19 cellular contexts compared by ENCODE assay signal in the genomic region with DNA sequence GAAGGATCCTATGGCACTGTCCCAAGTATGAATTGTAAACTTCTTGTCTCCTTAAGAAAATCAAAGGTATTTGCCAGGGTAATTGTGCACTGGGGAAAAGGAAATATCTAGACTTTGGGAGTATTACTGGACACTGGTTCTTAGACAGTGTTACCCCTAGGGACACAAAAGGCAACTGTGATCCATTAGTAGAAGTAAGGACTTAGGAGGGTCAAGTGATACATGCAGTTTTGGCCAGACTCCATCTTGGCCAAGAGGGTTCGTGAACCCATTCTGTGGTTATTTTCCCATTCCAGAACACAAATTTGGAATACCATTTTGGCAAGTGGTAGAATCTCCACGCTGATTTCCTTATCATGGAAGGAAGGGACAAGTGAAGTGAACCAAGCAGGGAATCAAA.
"Had no signal": no experiment of that assay in that cellular context is flagged by ENCODE, and none has a peak within 500 bp of the region (broad histone marks: within the 10 kb centered on the region; RNA-seq: fewer than 3 reads in every experiment).

No MANE protein-coding gene starts in this region.

- H3K27ac ChIP-seq: cardiac muscle cell, parathyroid adenoma, sigmoid colon, vagina had no signal

- H3K9me3 ChIP-seq: sigmoid colon, vagina had no signal

- H3K4me1 ChIP-seq: parathyroid adenoma, sigmoid colon, vagina had no signal

- H2AFZ ChIP-seq: parathyroid adenoma had no signal

- H3K9ac ChIP-seq: parathyroid adenoma had no signal

- DNase-seq: activated naive CD4-positive, alpha-beta T cell; activated naive CD8-positive, alpha-beta T cell treated with anti-CD3 and anti-CD28 coated beads for 36 hours; activated T-cell treated with anti-CD3 and anti-CD28 coated beads, Interleukin-2, amount 50 U/mL, for 24 hours; amniotic stem cell; effector CD4-positive, alpha-beta T cell; erythroblast; mammary epithelial cell; nephron progenitor cell; sigmoid colon; stimulated activated CD4-positive, alpha-beta T cell treated with anti-CD3 and anti-CD28 coated beads, Interleukin-2, amount 100 ng/mL, for 48 hours; stimulated activated CD8-positive, alpha-beta memory T cell treated with anti-CD3 and anti-CD28 coated beads, Interleukin-4, amount 100 ng/mL, for 48 hours; stimulated activated naive B cell treated with anti-CD40 and anti-IgM and Interleukin-4, amounts not matched to agents 10 μg/mL and 1 μg/mL and 100 μg/mL, for 72 hours; T-helper 1 cell; trophoblast cell had no signal

- H3K4me3 ChIP-seq: cardiac muscle cell, sigmoid colon, vagina had no signal

- H3K27me3 ChIP-seq: cardiac muscle cell, sigmoid colon, vagina had no signal

- ATAC-seq: activated T-helper 17 cell treated with anti-CD3 and anti-CD28 coated beads, Interleukin-2, amount 50 U/mL, for 72 hours; left lobe of liver; stimulated activated naive B cell treated with anti-CD40 and anti-IgM and Interleukin-4, amounts not matched to agents 10 μg/mL and 1 μg/mL and 100 μg/mL, for 72 hours had no signal

- H3K79me2 ChIP-seq: parathyroid adenoma had no signal

- H3K36me3 ChIP-seq: cardiac muscle cell, sigmoid colon, vagina had no signal
